Comparison of ENCODE assay signal across 20 cellular contexts in the genomic region with DNA sequence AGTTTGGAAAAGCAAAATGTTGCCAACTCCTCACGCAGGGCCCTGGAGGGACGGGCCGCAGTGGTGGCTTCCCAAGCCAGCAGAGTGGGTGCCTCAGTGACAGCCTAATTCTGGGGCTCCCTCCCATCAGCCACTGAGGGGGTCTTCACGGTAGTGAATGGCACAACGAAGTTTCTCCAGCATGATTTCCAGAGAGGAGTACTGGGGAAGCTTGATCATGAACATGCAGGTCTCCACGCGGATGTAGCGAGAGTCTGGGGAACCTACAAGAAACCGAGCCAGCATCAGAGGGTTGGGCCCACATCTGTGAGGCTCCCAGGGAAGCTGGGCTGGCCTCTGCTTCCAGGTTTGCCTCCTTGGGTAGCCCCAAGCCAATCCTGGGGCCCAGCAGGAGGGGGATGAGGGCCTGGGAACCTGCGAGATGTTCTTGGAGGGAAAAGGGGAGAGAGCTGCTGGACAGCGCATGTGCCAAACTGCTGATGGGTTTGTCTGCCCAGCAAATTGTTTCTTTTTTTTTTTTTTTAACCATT.
"Had no signal": no experiment of that assay in that cellular context is flagged by ENCODE, and none has a peak within 500 bp of the region (broad histone marks: within the 10 kb centered on the region; RNA-seq: fewer than 3 reads in every experiment).

No MANE protein-coding gene starts in this region.

- FAIRE-seq: small intestine, TTC549 had no signal

- H3K27ac ChIP-seq: body of pancreas, gastroesophageal sphincter, lower lobe of right lung, prostate gland, suprapubic skin had no signal

- H3K4me3 ChIP-seq: body of pancreas, gastroesophageal sphincter, heart right ventricle, lower lobe of right lung, prostate gland, suprapubic skin had no signal

- ATAC-seq: body of pancreas; gastroesophageal sphincter; stimulated activated naive CD8-positive, alpha-beta T cell treated with anti-CD3 and anti-CD28 coated beads, Interleukin-15, Interleukin-2, amounts not matched to agents 100 U/mL and 50 U/mL, for 24 hours; WTC11 had no signal

- H3K27ac Mint-ChIP-seq: activated T-helper 1 cell treated with anti-CD3 and anti-CD28 coated beads, Interleukin-12 subunit alpha, Interleukin-12 subunit beta, Interleukin-2, Interleukin-4 antibody, amounts not matched to agents 30 ng/mL and 10 ng/mL and 1 ng/mL, durations not matched to agents 14 hours and 24 hours and 36 hours; type B pancreatic cell; WTC11 had no signal

- H3K4me3 Mint-ChIP-seq: activated CD4-positive, alpha-beta T cell treated with anti-CD3 and anti-CD28 coated beads, Interleukin-2, amount 10 ng/mL, durations not matched to agents 24 days and 14 days; activated T-helper 1 cell treated with anti-CD3 and anti-CD28 coated beads, Interleukin-12 subunit alpha, Interleukin-12 subunit beta, Interleukin-2, Interleukin-4 antibody, amounts not matched to agents 30 ng/mL and 10 ng/mL and 1 ng/mL, durations not matched to agents 14 hours and 24 hours and 36 hours; type B pancreatic cell; WTC11 had no signal

- H3K27me3 Mint-ChIP-seq: activated CD4-positive, alpha-beta T cell treated with anti-CD3 and anti-CD28 coated beads, Interleukin-2, amount 10 ng/mL, durations not matched to agents 24 days and 14 days; type B pancreatic cell had no signal

- H3K4me1 Mint-ChIP-seq: WTC11 had no signal

- H3K9me3 ChIP-seq: body of pancreas, lower lobe of right lung, prostate gland had no signal

- H3K4me1 ChIP-seq: body of pancreas, gastroesophageal sphincter, lower lobe of right lung, prostate gland, suprapubic skin had no signal

- DNase-seq: activated CD4-positive, alpha-beta T cell treated with anti-CD3 and anti-CD28 coated beads, Interleukin-2, amount 10 ng/mL, durations not matched to agents 24 days and 14 days; activated CD8-positive, alpha-beta memory T cell treated with anti-CD3 and anti-CD28 coated beads, Interleukin-2, amount 50 U/mL, for 48 hours; activated naive CD4-positive, alpha-beta T cell treated with anti-CD3 and anti-CD28 coated beads, Interleukin-2, amount 50 U/mL, for 16 hours; body of pancreas; dermis blood vessel endothelial cell; heart right ventricle; left cardiac atrium; lower lobe of right lung; right cardiac atrium; small intestine; stimulated activated CD4-positive, alpha-beta T cell treated with anti-CD3 and anti-CD28 coated beads, Interleukin-4, amount 100 ng/mL, for 4 hours; stimulated activated CD8-positive, alpha-beta memory T cell treated with anti-CD3 and anti-CD28 coated beads, Interleukin-4, amount 100 ng/mL, for 48 hours; stimulated activated naive CD8-positive, alpha-beta T cell treated with anti-CD3 and anti-CD28 coated beads, Interleukin-15, Interleukin-2, amounts not matched to agents 100 U/mL and 50 U/mL, for 24 hours had no signal

- H3K27me3 ChIP-seq: body of pancreas, gastroesophageal sphincter, heart right ventricle, suprapubic skin had no signal
